ENCODE assay signal across 10 cellular contexts in the genomic region with DNA sequence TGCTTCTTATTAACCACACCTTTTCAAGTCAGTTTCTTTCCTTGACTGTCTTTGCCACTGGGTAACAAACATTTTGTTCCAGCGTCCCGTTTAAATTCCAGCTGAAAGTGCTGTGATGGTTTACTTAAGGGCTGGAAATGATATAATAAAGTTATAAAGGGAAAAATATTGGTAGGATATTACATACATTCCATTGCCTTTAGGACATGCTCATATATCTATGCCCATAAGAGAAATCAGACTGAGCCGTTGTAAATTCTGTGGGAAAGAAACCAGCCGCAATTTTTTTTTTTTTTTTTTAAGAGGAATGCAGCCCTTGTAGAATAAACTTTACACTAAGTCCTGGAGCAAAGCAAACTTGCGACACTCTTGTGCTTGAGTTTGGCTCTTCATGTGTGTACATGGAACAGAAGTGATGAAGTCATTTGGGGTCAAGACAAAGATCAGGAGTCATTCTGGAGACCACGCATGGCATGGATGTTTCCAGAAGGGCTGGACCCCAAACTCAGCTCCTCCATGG.
"Had no signal": no experiment of that assay in that cellular context is flagged by ENCODE, and none has a peak within 500 bp of the region (broad histone marks: within the 10 kb centered on the region; RNA-seq: fewer than 3 reads in every experiment).

No MANE protein-coding gene starts in this region.

- H3K9ac ChIP-seq: neural progenitor cell had no signal

- H3K27me3 ChIP-seq: neural progenitor cell, uterus had no signal

- ATAC-seq: WTC11 had no signal

- H3K4me3 ChIP-seq: neural progenitor cell, uterus had no signal

- DNase-seq: activated CD4-positive, alpha-beta T cell treated with anti-CD3 and anti-CD28 coated beads, Interleukin-2, amount 10 ng/mL, durations not matched to agents 7 days and 5 days; activated naive CD4-positive, alpha-beta T cell treated with anti-CD3 and anti-CD28 coated beads for 36 hours; activated T-cell treated with anti-CD3 and anti-CD28 coated beads for 4 hours; caudate nucleus; effector CD8-positive, alpha-beta T cell; retina; stimulated activated CD4-positive, alpha-beta T cell treated with anti-CD3 and anti-CD28 coated beads, Interleukin-4, amount 100 ng/mL, for 4 hours; uterus had no signal

- H3K4me1 ChIP-seq: neural progenitor cell, uterus had no signal

- H3K4me2 ChIP-seq: neural progenitor cell had no signal

- H3K27ac ChIP-seq: neural progenitor cell, uterus had no signal

- H3K36me3 ChIP-seq: neural progenitor cell, uterus had no signal

- H3K9me3 ChIP-seq: uterus had no signal

- H2AFZ ChIP-seq: neural progenitor cell had no signal
